8 cellular contexts compared by ENCODE assay signal in genomic region chr1:37513795-37514349, GRCh38. TPM values are rescaled to one million over a fixed set of nuclear protein-coding genes. Genes with fewer than 3 reads are reported as not detected.
DNase-seq lines count a peak whose midpoint lies in the region; ATAC-seq, FAIRE-seq and TF ChIP-seq lines count a peak whose summit lies in the region.

No MANE protein-coding gene starts in this region.

- no peaks in the 10 kb centered on the region for H3K9me3 ChIP-seq in PC-9 (ENCODE audit: insufficient read depth, low read depth)

- H3K27me3 ChIP-seq in PC-9 (ENCODE audit: insufficient read depth, low read depth) (no peaks in the 10 kb centered on the region), rectal smooth muscle tissue (ENCODE audit: control insufficient read depth, insufficient read depth, low read length) (no peaks in the 10 kb centered on the region)

- H3K4me1 Mint-ChIP-seq in activated naive CD4-positive, alpha-beta T cell treated with anti-CD3 and anti-CD28 coated beads for 36 hours (ENCODE audit: low read depth), result peaks cover 39% of the 10 kb centered on the region

- peak overlapping the region; percentile 91 for H3K27ac Mint-ChIP-seq in activated naive CD4-positive, alpha-beta T cell treated with anti-CD3 and anti-CD28 coated beads for 36 hours

- H3F3A ChIP-seq in PC-9 (ENCODE audit: insufficient read depth, low read depth), result peaks cover 17% of the 10 kb centered on the region; the same call in 1 of the 2 replicates

- H3K4me2 ChIP-seq in PC-9, result peak overlapping the region; percentile 94

- TF ChIP-seq POLR2A in GM12892 (IDR thresholded peaks at IDR 0.05; ENCODE audit: low read depth, low read length), result no peak

- H3K36me3 ChIP-seq in PC-9 (ENCODE audit: low read depth) (peaks cover 4% of the 10 kb centered on the region; the same call in 1 of the 2 replicates), rectal smooth muscle tissue (ENCODE audit: control insufficient read depth, insufficient read depth, low read length) (peaks cover 3% of the 10 kb centered on the region)

- no peak for TF ChIP-seq CTCF in PC-9 (conservative IDR thresholded peaks at IDR 0.05)

- intact Hi-C loops in PC-9 (cut with micrococcal nuclease; ENCODE audit: unreplicated experiment), result loop anchor here (1.0 to 2.0 kb wide), 3 partner anchors 20 to 41 kb away; partner anchors contain the start of gene SNIP1
- intact Hi-C loops in activated naive CD4-positive, alpha-beta T cell treated with anti-CD3 and anti-CD28 coated beads for 36 hours (cut with micrococcal nuclease), result loop anchor here (1.0 to 10.0 kb wide), 5 partner anchors 35 to 1359 kb away; partner anchors contain the start of genes MAP7D1, MTF1, SF3A3 and SNIP1
- intact Hi-C loops in left cardiac atrium (cut with DNase I), result no loop called here

- H3K4me1 ChIP-seq in PC-9 (replicated peaks; ENCODE audit: insufficient read depth) (peaks cover 17% of the 10 kb centered on the region), rectal smooth muscle tissue (ENCODE audit: control insufficient read depth, insufficient read depth, low read length) (no peaks in the 10 kb centered on the region)

- H3K4me3 Mint-ChIP-seq in activated naive CD4-positive, alpha-beta T cell treated with anti-CD3 and anti-CD28 coated beads for 36 hours, result peak overlapping the region; percentile 91

- no TSS peak for BruUV-seq in PC-9 (replicated peaks; lab: Mats Ljungman, UMichigan)

- H3K27ac ChIP-seq in PC-9 (no peak overlapping the region), rectal smooth muscle tissue (ENCODE audit: low read depth, low read length) (peak overlapping the region; percentile 92)

- H3K9ac ChIP-seq in rectal smooth muscle tissue (ENCODE audit: low read length), result no peak overlapping the region

- H3K27me3 Mint-ChIP-seq in activated naive CD4-positive, alpha-beta T cell treated with anti-CD3 and anti-CD28 coated beads for 36 hours (ENCODE audit: low read depth), result no peaks in the 10 kb centered on the region

- CTCF ChIA-PET in PC-9 (lab: Charles Lee), result interaction anchor here (0.6 to 1.5 kb wide), 3 partner anchors 37 to 42 kb away, joined by 3 to 8 read pairs (median 5); no protein-coding TSS in a partner anchor
- CTCF ChIA-PET in activated naive CD4-positive, alpha-beta T cell treated with anti-CD3 and anti-CD28 coated beads for 36 hours (lab: Charles Lee), result interaction anchor here (1.0 to 1.7 kb wide), 7 partner anchors 11 to 170 kb away, joined by 3 to 4 read pairs (median 3); no protein-coding TSS in a partner anchor

- H3K79me2 ChIP-seq in PC-9 (ENCODE audit: low read depth), result peaks cover 23% of the 10 kb centered on the region

- DNase-seq in GM12892 (ENCODE audit: insufficient read length) (peak; percentile 38), PC-9 (peak in 1 of 2 experiments; percentile 43), left cardiac atrium (peak; percentile 34), hippocampal formation (lab: John Stamatoyannopoulos, UW) (no peak), OCI-M2 (lab: John Stamatoyannopoulos, UW; ENCODE audit: unreplicated experiment) (no peak)
- DNase-seq in activated naive CD4-positive, alpha-beta T cell treated with anti-CD3 and anti-CD28 coated beads for 36 hours, result peak; percentile 74

- H4K20me1 ChIP-seq in PC-9 (ENCODE audit: insufficient read depth), result peaks cover 8% of the 10 kb centered on the region; the same call in 1 of the 2 replicates

- H3K9me3 Mint-ChIP-seq in activated naive CD4-positive, alpha-beta T cell treated with anti-CD3 and anti-CD28 coated beads for 36 hours, result no peaks in the 10 kb centered on the region

- H3K4me3 ChIP-seq in PC-9, result peak overlapping the region; percentile 95
- H3K4me3 ChIP-seq in rectal smooth muscle tissue (ENCODE audit: low read length), result peak overlapping the region; percentile 63

- POLR2A ChIA-PET in PC-9 (lab: Charles Lee; ENCODE audit: unreplicated experiment), result interaction anchor here (0.6 to 0.9 kb wide), 6 partner anchors 11 to 1369 kb away, joined by 4 to 12 read pairs (median 6); partner anchors contain the start of gene MRPS15

- H3K36me3 Mint-ChIP-seq in activated naive CD4-positive, alpha-beta T cell treated with anti-CD3 and anti-CD28 coated beads for 36 hours (ENCODE audit: low read depth), result peaks cover 13% of the 10 kb centered on the region

- no peak for FAIRE-seq in GM12892 (lab: Jason Lieb, UNC)

- peak overlapping the region; percentile 100 for H2AFZ ChIP-seq in PC-9

- no peaks in the 10 kb centered on the region for H3K9me2 ChIP-seq in PC-9 (ENCODE audit: insufficient read depth)

- ATAC-seq in HG03159 (IDR thresholded peaks at IDR 0.05; ENCODE audit: unreplicated experiment) (peak; percentile 24), left cardiac atrium (peak; percentile 9 to 32)

RNA-seq across cellular contexts. Expression of gene MEAF6, which starts 0.7 kb away (rescaled TPM):
- polyA plus RNA-seq in GM12892 (2012; ENCODE audit: missing spikeins), result 45.3 TPM
- total RNA-seq in PC-9 (2021), result 72.3 and 88.7 TPM in 2 replicates
- 10 to 100 TPM; 57.5 to 62.8 TPM for total RNA-seq in activated naive CD4-positive, alpha-beta T cell treated with anti-CD3 and anti-CD28 coated beads for 36 hours
- total RNA-seq in left cardiac atrium, result 10 to 100 TPM; 34.6 to 36.4 TPM

RNA-seq across cellular contexts. Expression of gene ZC3H12A, which starts 39.5 kb away (rescaled TPM):
- 9.8 TPM for polyA plus RNA-seq in GM12892 (2012; ENCODE audit: missing spikeins)
- total RNA-seq in PC-9 (2021), result 18.7 and 18.9 TPM in 2 replicates
- 10 to 100 TPM; 29.0 to 33.6 TPM for total RNA-seq in activated naive CD4-positive, alpha-beta T cell treated with anti-CD3 and anti-CD28 coated beads for 36 hours
- total RNA-seq in left cardiac atrium, result 10 to 100 TPM in 1 of 2 donors, 1 to 10 TPM in 1; 6.4 to 13.7 TPM

RNA-seq across cellular contexts. Expression of gene SNIP1, which starts 40.2 kb away (rescaled TPM):
- 5.8 TPM for polyA plus RNA-seq in GM12892 (2012; ENCODE audit: missing spikeins)
- total RNA-seq in PC-9 (2021) (23.5 and 32.5 TPM in 2 replicates), left cardiac atrium (10 to 100 TPM in 1 of 2 donors, 1 to 10 TPM in 1; 9.9 to 10.2 TPM)
- total RNA-seq in activated naive CD4-positive, alpha-beta T cell treated with anti-CD3 and anti-CD28 coated beads for 36 hours, result 10 to 100 TPM; 14.3 to 15.3 TPM

RNA-seq across cellular contexts. Expression of gene DNALI1, which starts 42.9 kb away (rescaled TPM):
- 0.23 TPM for polyA plus RNA-seq in GM12892 (2012; ENCODE audit: missing spikeins)
- not detected in 2 replicates for total RNA-seq in PC-9 (2021)
- total RNA-seq in activated naive CD4-positive, alpha-beta T cell treated with anti-CD3 and anti-CD28 coated beads for 36 hours, result not detected
- total RNA-seq in left cardiac atrium, result 1 to 10 TPM; 6.2 to 6.3 TPM

Comparison
In these comparisons a context has a peak if more than half of its experiments do, and no peak if none do; other contexts are left out.
1. DNase-seq: peak in GM12892 (single experiment), activated naive CD4-positive, alpha-beta T cell treated with anti-CD3 and anti-CD28 coated beads for 36 hours (single experiment) and left cardiac atrium (single experiment); none in hippocampal formation (0 of 2) and OCI-M2 (single experiment).
2. intact Hi-C loops: an anchor here in PC-9 (1.0 to 2.0 kb wide) and activated naive CD4-positive, alpha-beta T cell treated with anti-CD3 and anti-CD28 coated beads for 36 hours (1.0 to 10.0 kb wide); none called in left cardiac atrium.